Comparison of ENCODE assay signal across 1 cellular context in the genomic region with DNA sequence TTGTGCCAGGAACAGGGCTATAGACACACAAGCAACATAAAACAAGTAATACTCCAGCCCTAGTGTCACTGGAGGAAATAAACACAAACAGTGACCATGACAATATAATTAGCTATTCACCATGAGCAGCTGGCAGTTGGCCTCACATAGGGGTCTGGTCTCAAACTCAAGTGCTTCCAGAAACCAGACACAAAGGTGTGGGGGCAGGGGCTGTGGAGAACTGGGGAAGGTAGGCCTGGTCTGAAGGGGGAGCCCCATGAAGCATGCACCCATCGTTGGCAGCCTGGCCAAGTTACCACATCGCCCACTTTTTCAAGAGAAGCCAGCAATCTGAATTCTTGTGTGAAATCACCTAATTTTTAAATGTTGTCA.
TF ChIP-seq lines count a peak whose summit lies in the region.

No MANE protein-coding gene starts in this region.

TF ChIP-seq in WTC11, 78 proteins besides CTCF, POLR2A, EP300 and RAD21 (continued from another document):
- no peak for TF ChIP-seq IRF2 (CRISPR knock-in tag; IDR thresholded peaks at IDR 0.05; ENCODE audit: borderline replicate concordance, low read depth)
- TF ChIP-seq CREB1 (CRISPR knock-in tag; IDR thresholded peaks at IDR 0.05), result no peak
- TF ChIP-seq, protein P1, sequence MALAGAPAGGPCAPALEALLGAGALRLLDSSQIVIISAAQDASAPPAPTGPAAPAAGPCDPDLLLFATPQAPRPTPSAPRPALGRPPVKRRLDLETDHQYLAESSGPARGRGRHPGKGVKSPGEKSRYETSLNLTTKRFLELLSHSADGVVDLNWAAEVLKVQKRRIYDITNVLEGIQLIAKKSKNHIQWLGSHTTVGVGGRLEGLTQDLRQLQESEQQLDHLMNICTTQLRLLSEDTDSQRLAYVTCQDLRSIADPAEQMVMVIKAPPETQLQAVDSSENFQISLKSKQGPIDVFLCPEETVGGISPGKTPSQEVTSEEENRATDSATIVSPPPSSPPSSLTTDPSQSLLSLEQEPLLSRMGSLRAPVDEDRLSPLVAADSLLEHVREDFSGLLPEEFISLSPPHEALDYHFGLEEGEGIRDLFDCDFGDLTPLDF (CRISPR knock-in tag; IDR thresholded peaks at IDR 0.05), result no peak
- no peak for TF ChIP-seq CREM (CRISPR knock-in tag; IDR thresholded peaks at IDR 0.05)
- TF ChIP-seq JAZF1 (CRISPR knock-in tag; IDR thresholded peaks at IDR 0.05), result no peak
- no peak for TF ChIP-seq TEAD4 (CRISPR knock-in tag; IDR thresholded peaks at IDR 0.05)
- TF ChIP-seq RELA (CRISPR knock-in tag; IDR thresholded peaks at IDR 0.05; ENCODE audit: borderline replicate concordance), result no peak
- no peak for TF ChIP-seq JUN (CRISPR knock-in tag; IDR thresholded peaks at IDR 0.05)
